Comparison of ENCODE assay signal across 23 cellular contexts in the genomic region with DNA sequence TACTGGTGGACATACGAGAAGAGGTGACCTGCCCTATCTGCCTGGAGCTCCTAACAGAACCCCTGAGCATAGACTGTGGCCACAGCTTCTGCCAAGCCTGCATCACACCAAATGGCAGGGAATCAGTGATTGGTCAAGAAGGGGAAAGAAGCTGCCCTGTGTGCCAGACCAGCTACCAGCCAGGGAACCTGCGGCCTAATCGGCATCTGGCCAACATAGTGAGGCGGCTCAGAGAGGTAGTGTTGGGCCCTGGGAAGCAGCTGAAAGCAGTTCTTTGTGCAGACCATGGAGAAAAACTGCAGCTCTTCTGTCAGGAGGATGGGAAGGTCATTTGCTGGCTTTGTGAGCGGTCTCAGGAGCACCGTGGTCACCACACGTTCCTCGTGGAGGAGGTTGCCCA. TPM values are rescaled to one million over a fixed set of nuclear protein-coding genes. Genes with fewer than 3 reads are reported as not detected.
"Had no signal": no experiment of that assay in that cellular context is flagged by ENCODE, and none has a peak within 500 bp of the region (broad histone marks: within the 10 kb centered on the region; RNA-seq: fewer than 3 reads in every experiment).

No MANE protein-coding gene starts in this region.

- H3K9me3 Mint-ChIP-seq: activated CD4-positive, alpha-beta T cell treated with anti-CD3 and anti-CD28 coated beads, Interleukin-2, amount 10 ng/mL, durations not matched to agents 7 days and 5 days; activated naive CD4-positive, alpha-beta T cell treated with anti-CD3 and anti-CD28 coated beads, Interleukin-2, amount 50 U/mL, for 24 hours; activated T-cell treated with anti-CD3 and anti-CD28 coated beads, Interleukin-2, amount 50 U/mL, for 4 hours; dendritic cell treated with granulocyte-macrophage colony-stimulating factor and Interleukin-4, amounts not matched to agents 40 ng/mL and 50 ng/mL, for 4 days; naive thymus-derived CD8-positive, alpha-beta T cell had no signal

- ATAC-seq: activated CD4-positive, CD25-positive, alpha-beta regulatory T cell treated with anti-CD3 and anti-CD28 coated beads, Interleukin-2, amount 50 U/mL, for 24 hours; activated CD8-positive, alpha-beta T cell treated with anti-CD3 and anti-CD28 coated beads, Interleukin-2, amount 10 ng/mL, durations not matched to agents 7 days and 5 days; activated T-cell treated with anti-CD3 and anti-CD28 coated beads, Interleukin-2, amount 50 U/mL, for 4 hours; naive thymus-derived CD8-positive, alpha-beta T cell; stimulated activated naive CD8-positive, alpha-beta T cell treated with anti-CD3 and anti-CD28 coated beads, Interleukin-15, Interleukin-2, amounts not matched to agents 100 U/mL and 50 U/mL, for 24 hours had no signal

- H3K36me3 Mint-ChIP-seq: activated naive CD4-positive, alpha-beta T cell treated with anti-CD3 and anti-CD28 coated beads, Interleukin-2, amount 50 U/mL, for 24 hours; naive thymus-derived CD8-positive, alpha-beta T cell had no signal

- H3K4me1 Mint-ChIP-seq: activated CD4-positive, alpha-beta T cell treated with anti-CD3 and anti-CD28 coated beads, Interleukin-2, amount 10 ng/mL, durations not matched to agents 7 days and 5 days; activated naive CD4-positive, alpha-beta T cell treated with anti-CD3 and anti-CD28 coated beads, Interleukin-2, amount 50 U/mL, for 24 hours; naive thymus-derived CD8-positive, alpha-beta T cell had no signal

- H3K27ac Mint-ChIP-seq: activated CD4-positive, alpha-beta T cell treated with anti-CD3 and anti-CD28 coated beads, Interleukin-2, amount 10 ng/mL, durations not matched to agents 7 days and 5 days; activated CD8-positive, alpha-beta T cell treated with anti-CD3 and anti-CD28 coated beads, Interleukin-2, amount 10 ng/mL, durations not matched to agents 7 days and 5 days; activated naive CD4-positive, alpha-beta T cell treated with anti-CD3 and anti-CD28 coated beads, Interleukin-2, amount 50 U/mL, for 24 hours; dendritic cell treated with granulocyte-macrophage colony-stimulating factor and Interleukin-4, amounts not matched to agents 40 ng/mL and 50 ng/mL, for 4 days; naive thymus-derived CD8-positive, alpha-beta T cell; progenitor cell of endocrine pancreas had no signal

- H3K27me3 Mint-ChIP-seq: activated naive CD4-positive, alpha-beta T cell treated with anti-CD3 and anti-CD28 coated beads, Interleukin-2, amount 50 U/mL, for 24 hours; dendritic cell treated with granulocyte-macrophage colony-stimulating factor and Interleukin-4, amounts not matched to agents 40 ng/mL and 50 ng/mL, for 4 days; progenitor cell of endocrine pancreas had no signal

- DNase-seq: activated CD4-positive, alpha-beta T cell treated with anti-CD3 and anti-CD28 coated beads, Interleukin-2, amount 10 ng/mL, durations not matched to agents 7 days and 5 days; activated CD8-positive, alpha-beta memory T cell treated with anti-CD3 and anti-CD28 coated beads, Interleukin-2, amount 50 U/mL, for 4 hours; activated CD8-positive, alpha-beta T cell treated with anti-CD3 and anti-CD28 coated beads, Interleukin-2, amount 10 ng/mL, durations not matched to agents 7 days and 5 days; activated T-cell treated with anti-CD3 and anti-CD28 coated beads, Interleukin-2, amount 50 U/mL, for 4 hours; effector CD8-positive, alpha-beta T cell; esophagus squamous epithelium; mesendoderm; naive thymus-derived CD8-positive, alpha-beta T cell; stimulated activated naive CD8-positive, alpha-beta T cell treated with anti-CD3 and anti-CD28 coated beads, Interleukin-15, Interleukin-2, amounts not matched to agents 100 U/mL and 50 U/mL, for 24 hours; T1000; upper lobe of left lung had no signal

- H3K4me3 Mint-ChIP-seq: activated CD4-positive, alpha-beta T cell treated with anti-CD3 and anti-CD28 coated beads, Interleukin-2, amount 10 ng/mL, durations not matched to agents 7 days and 5 days; activated CD8-positive, alpha-beta T cell treated with anti-CD3 and anti-CD28 coated beads, Interleukin-2, amount 10 ng/mL, durations not matched to agents 7 days and 5 days; activated naive CD4-positive, alpha-beta T cell treated with anti-CD3 and anti-CD28 coated beads, Interleukin-2, amount 50 U/mL, for 24 hours; activated T-cell treated with anti-CD3 and anti-CD28 coated beads, Interleukin-2, amount 50 U/mL, for 4 hours; dendritic cell treated with granulocyte-macrophage colony-stimulating factor and Interleukin-4, amounts not matched to agents 40 ng/mL and 50 ng/mL, for 4 days; naive thymus-derived CD8-positive, alpha-beta T cell had no signal

RNA-seq across cellular contexts. Expression of a gene that starts 6.9 kb away (rescaled TPM):
- total RNA-seq: naive thymus-derived CD8-positive, alpha-beta T cell had no signal

RNA-seq across cellular contexts. Expression of a gene that starts 21.5 kb away (rescaled TPM):
- total RNA-seq: ascending aorta had no signal

RNA-seq across cellular contexts. Expression of a gene that starts 22.6 kb away (rescaled TPM):
- total RNA-seq: activated CD4-positive, alpha-beta T cell treated with anti-CD3 and anti-CD28 coated beads, Interleukin-2, amount 10 ng/mL, durations not matched to agents 7 days and 5 days; activated CD8-positive, alpha-beta T cell treated with anti-CD3 and anti-CD28 coated beads, Interleukin-2, amount 10 ng/mL, durations not matched to agents 7 days and 5 days; activated T-cell treated with anti-CD3 and anti-CD28 coated beads, Interleukin-2, amount 50 U/mL, for 4 hours; ascending aorta; bronchial epithelial cell; chondrocyte; endothelial cell of umbilical vein; esophagus squamous epithelium; glomerular endothelial cell; liver; naive thymus-derived CD8-positive, alpha-beta T cell; progenitor cell of endocrine pancreas; skeletal muscle tissue; T-helper 1 cell treated with Interleukin-12 subunit alpha and Interleukin-12 subunit beta and Interleukin-4 antibody, amounts not matched to agents 30 ng/mL and 1 ng/mL, for 36 hours; upper lobe of left lung had no signal

RNA-seq across cellular contexts. Expression of a gene that starts 55.0 kb away (rescaled TPM):
- total RNA-seq: activated CD8-positive, alpha-beta T cell treated with anti-CD3 and anti-CD28 coated beads, Interleukin-2, amount 10 ng/mL, durations not matched to agents 7 days and 5 days; activated T-cell treated with anti-CD3 and anti-CD28 coated beads, Interleukin-2, amount 50 U/mL, for 4 hours; ascending aorta; bronchial epithelial cell; chondrocyte; endothelial cell of umbilical vein; glomerular endothelial cell; naive thymus-derived CD8-positive, alpha-beta T cell had no signal
